ENCODE assay signal across 7 cellular contexts in genomic region chr11:13487661-13488030, GRCh38. TPM values are rescaled to one million over a fixed set of nuclear protein-coding genes. Genes with fewer than 3 reads are reported as not detected.
DNase-seq lines count a peak whose midpoint lies in the region; ATAC-seq, FAIRE-seq and TF ChIP-seq lines count a peak whose summit lies in the region.

No MANE protein-coding gene starts in this region.

- H3K36me3 Mint-ChIP-seq in GM23338 (ENCODE audit: low read depth): peaks cover 3% of the 10 kb centered on the region; the same call in 1 of the 3 replicates
- no peaks in the 10 kb centered on the region for H3K36me3 Mint-ChIP-seq in progenitor cell of endocrine pancreas (ENCODE audit: insufficient read depth)

- peaks cover 5% of the 10 kb centered on the region; the same call in 1 of the 3 replicates for H3K4me1 Mint-ChIP-seq in GM23338
- no peaks in the 10 kb centered on the region for H3K4me1 Mint-ChIP-seq in progenitor cell of endocrine pancreas (ENCODE audit: low read depth)

- H3K14ac ChIP-seq in H1 (ENCODE audit: insufficient read length): no peak overlapping the region

- H2AFZ ChIP-seq in GM23338 (peak overlapping the region; percentile 94), H1 (ENCODE audit: low read length) (peak overlapping the region; percentile 95)

- no peak overlapping the region for H3K23ac ChIP-seq in H1 (ENCODE audit: insufficient read length)

- H3K4me3 ChIP-seq in GM23338 (peak overlapping the region; percentile 43; the same call in 1 of the 2 replicates), H1 (ENCODE audit: extremely low read depth in 1 of 4, insufficient read depth in 2 of 4, low read depth in 3 of 4, low read length in 4 of 4) (peak overlapping the region; percentile 35 to 57 (median 42); a peak in 7 of 8 replicates)

- POLR2A ChIA-PET in H1 (lab: Charles Lee; ENCODE audit: partially characterized antibody): no interaction called here

- H3K79me1 ChIP-seq in H1 (ENCODE audit: low read depth, low read length): no peaks in the 10 kb centered on the region

- H3K23me2 ChIP-seq in H1 (ENCODE audit: low read depth, low read length): no peaks in the 10 kb centered on the region

- H2BK20ac ChIP-seq in H1 (ENCODE audit: low read length): no peak overlapping the region

- H3K9me3 Mint-ChIP-seq in GM23338: peaks cover 22% of the 10 kb centered on the region
- peaks cover 21% of the 10 kb centered on the region for H3K9me3 Mint-ChIP-seq in progenitor cell of endocrine pancreas (ENCODE audit: low read depth)

- H3K4ac ChIP-seq in H1 (replicated peaks; ENCODE audit: insufficient read length, low read depth, low read length): no peak overlapping the region

- H3F3A ChIP-seq in GM23338 (replicated peaks; ENCODE audit: low read depth): no peaks in the 10 kb centered on the region

- intact Hi-C loops in head of caudate nucleus (cut with DNase I): no loop called here

- peak; percentile 75 for DNase-seq in GM23338 (ENCODE audit: low spot score)
- peak; percentile 80 for DNase-seq in NCI-H748 (lab: John Stamatoyannopoulos, UW; ENCODE audit: unreplicated experiment)
- peak in 1 of 2 experiments; percentile 49 for DNase-seq in H1 (ENCODE audit: low read depth in 1 of 2, low spot score in 2 of 2)
- DNase-seq in progenitor cell of endocrine pancreas (ENCODE audit: low spot score, unreplicated experiment): no peak
- DNase-seq in head of caudate nucleus: no peak
- DNase-seq in NCI-H345 treated with DMSO at 0.1 percent for 48 hours (lab: John Stamatoyannopoulos, UW; ENCODE audit: unreplicated experiment): no peak

- H4K5ac ChIP-seq in H1 (ENCODE audit: insufficient read length, low read depth, low read length): no peak overlapping the region

- H2BK120ac ChIP-seq in H1 (replicated peaks; ENCODE audit: low read depth, low read length): no peak overlapping the region

- no peak overlapping the region for H4K91ac ChIP-seq in H1 (replicated peaks; ENCODE audit: insufficient read length, low read length)

- no peak overlapping the region for H2BK15ac ChIP-seq in H1 (ENCODE audit: low read length)

- TF ChIP-seq EP300 in H1 (IDR thresholded peaks at IDR 0.05; ENCODE audit: borderline replicate concordance in 1 of 2, low read depth in 2 of 2, low read length in 2 of 2): no peak

- H3K27ac Mint-ChIP-seq in GM23338 (no peak overlapping the region), progenitor cell of endocrine pancreas (no peak overlapping the region)

- H3K36me3 ChIP-seq in ES-I3 (ENCODE audit: insufficient read depth, low read length) (no peaks in the 10 kb centered on the region), GM23338 (ENCODE audit: insufficient read depth) (no peaks in the 10 kb centered on the region), H1 (ENCODE audit: control insufficient read depth in 2 of 4, insufficient read depth in 4 of 4, low read length in 3 of 4) (no peaks in the 10 kb centered on the region)

- H3K27me3 ChIP-seq in GM23338 (ENCODE audit: insufficient read depth): no peaks in the 10 kb centered on the region
- no peaks in the 10 kb centered on the region for H3K27me3 ChIP-seq in H1 (replicated peaks in 1 of 4; ENCODE audit: control insufficient read depth in 3 of 4, extremely low read depth in 1 of 4, insufficient read depth in 3 of 4, low read length in 3 of 4)

- H3K9me3 ChIP-seq in ES-I3 (ENCODE audit: control insufficient read depth, insufficient read depth, low read length) (no peaks in the 10 kb centered on the region), H1 (ENCODE audit: insufficient read depth in 2 of 2, low read depth in 1 of 2, low read length in 1 of 2) (peaks cover 0 to 6% of the 10 kb centered on the region in 2 experiments; a peak in 1 of 4 replicates)

- peak; percentile 53 to 60 for TF ChIP-seq RAD21 in H1 (IDR thresholded peaks at IDR 0.05 in 1 of 2, conservative IDR thresholded peaks at IDR 0.05 in 1 of 2; ENCODE audit: low read depth in 2 of 2, low read length in 2 of 2)

- H4K8ac ChIP-seq in H1 (ENCODE audit: extremely low read depth, insufficient read depth, low read length): no peak overlapping the region

- 41% methylated on average over 5 of the region's 5 CpGs; no CpG with 5 or more reads in 1 of the 2 experiments for WGBS in H1 (ENCODE audit: extremely low coverage in 1 of 2, insufficient coverage in 1 of 2, insufficient read length in 1 of 2, insufficient replicate concordance in 2 of 2, low coverage in 1 of 2, low lambda C conversion rate in 2 of 2, missing lambda C conversion rate in 1 of 2), 2 experiments

- H3K4me1 ChIP-seq in ES-I3 (ENCODE audit: insufficient read depth, low read length): 0 out of 2 replicates have a peak, but pooled peaks cover 2% of the 10 kb centered on the region
- 0 out of 2 replicates have a peak, but pooled peaks cover 2% of the 10 kb centered on the region for H3K4me1 ChIP-seq in GM23338 (ENCODE audit: insufficient read depth)
- no peaks in the 10 kb centered on the region for H3K4me1 ChIP-seq in H1 (replicated peaks in 1 of 4; ENCODE audit: control insufficient read depth in 3 of 4, insufficient read depth in 4 of 4, low read length in 3 of 4)

- H4K20me1 ChIP-seq in GM23338 (replicated peaks; ENCODE audit: insufficient read depth) (no peaks in the 10 kb centered on the region), H1 (replicated peaks in 1 of 2; ENCODE audit: control insufficient read depth in 1 of 2, insufficient read depth in 2 of 2, low read length in 2 of 2) (no peaks in the 10 kb centered on the region)

- H3K4me3 Mint-ChIP-seq in GM23338: no peak overlapping the region
- peak overlapping the region; percentile 59 for H3K4me3 Mint-ChIP-seq in progenitor cell of endocrine pancreas (ENCODE audit: low read depth)

- H2BK12ac ChIP-seq in H1 (ENCODE audit: low read depth, low read length): no peak overlapping the region

- FAIRE-seq in H1 (lab: Jason Lieb, UNC): peak; percentile 94

- no peak for TF ChIP-seq POLR2A in H1 (IDR thresholded peaks at IDR 0.05; ENCODE audit: control extremely low read depth in 1 of 2, low read depth in 2 of 2, low read length in 2 of 2)

- peaks cover 4% of the 10 kb centered on the region for H3K27me3 Mint-ChIP-seq in GM23338 (ENCODE audit: insufficient read depth, low read depth, poor library complexity)
- H3K27me3 Mint-ChIP-seq in progenitor cell of endocrine pancreas: peaks cover 5% of the 10 kb centered on the region

- H3K9me2 ChIP-seq in GM23338 (ENCODE audit: insufficient read depth): peaks cover 8% of the 10 kb centered on the region; the same call in 1 of the 2 replicates

- peak overlapping the region; percentile 60; the same call in 1 of the 2 replicates for H3K4me2 ChIP-seq in GM23338
- peak overlapping the region; percentile 64 to 66 for H3K4me2 ChIP-seq in H1 (ENCODE audit: insufficient read depth in 1 of 2, low read depth in 2 of 2, low read length in 2 of 2)

- H3K56ac ChIP-seq in H1 (replicated peaks; ENCODE audit: insufficient read length, low read depth, low read length): no peak overlapping the region

- no peak overlapping the region for H2AK5ac ChIP-seq in H1 (ENCODE audit: low read depth, low read length)

- CTCF ChIA-PET in H1 (lab: Charles Lee; ENCODE audit: partially characterized antibody): interaction anchor here (0.6 to 4.3 kb wide), 52 partner anchors 7 to 928 kb away, joined by 3 to 41 read pairs (median 4); no protein-coding TSS in a partner anchor

- ATAC-seq in GM23338: peak; percentile 93

- H3K9ac ChIP-seq in ES-I3 (ENCODE audit: low read depth, low read length): peak overlapping the region; percentile 71
- no peak overlapping the region for H3K9ac ChIP-seq in H1 (replicated peaks in 1 of 4; ENCODE audit: extremely low read depth in 1 of 4, low read depth in 3 of 4, low read length in 3 of 4)

- peak; percentile 45 to 72 for TF ChIP-seq CTCF in GM23338 (conservative IDR thresholded peaks at IDR 0.05; ENCODE audit: low read depth in 2 of 2)
- peak; percentile 41 to 81 (median 55) for TF ChIP-seq CTCF in H1 (IDR thresholded peaks at IDR 0.05; ENCODE audit: control extremely low read depth in 1 of 3, insufficient read depth in 1 of 3, low read depth in 1 of 3, low read length in 3 of 3)
- peak; percentile 21 for TF ChIP-seq CTCF in progenitor cell of endocrine pancreas (IDR thresholded peaks at IDR 0.05; ENCODE audit: unreplicated experiment)

- no peak overlapping the region for H2BK5ac ChIP-seq in H1 (ENCODE audit: low read depth, low read length)

- H3K79me2 ChIP-seq in GM23338 (replicated peaks; ENCODE audit: insufficient read depth): no peaks in the 10 kb centered on the region
- H3K79me2 ChIP-seq in H1 (ENCODE audit: control insufficient read depth in 1 of 2, insufficient read depth in 2 of 2, low read length in 2 of 2): no peaks in the 10 kb centered on the region

- no peak overlapping the region for H3K18ac ChIP-seq in H1 (ENCODE audit: extremely low read depth, low read length)

- H3K27ac ChIP-seq in GM23338 (ENCODE audit: low read depth) (no peak overlapping the region), H1 (ENCODE audit: low read depth, low read length) (no peak overlapping the region)

RNA-seq across cellular contexts. Expression of gene PTH, which starts 8.2 kb away (rescaled TPM):
- not detected in 2 replicates for total RNA-seq in GM23338 (2014; rRNA removed; shearing (Covaris generic))
- polyA plus RNA-seq in GM23338 (2016; fragmentation: Nextera tagmentation; extraction: Ambion mirVana) (not detected in 2 replicates), H1 (2011; rRNA removed) (not detected in 2 replicates)
- not detected in 2 replicates for total RNA-seq in H1 (2021; fragmentation: NEBNext Ultra II Directional; extraction: Animal tissue kit (Norgen Biotek cat#: 25700))
- polyA plus RNA-seq in H1 (2011; cell fraction: cytosol; rRNA removed): not detected
- polyA plus RNA-seq in H1 (2011; cell fraction: nucleus; rRNA removed): not detected
- polyA plus RNA-seq in H1 (2012, experiment 1 of 2): not detected in 4 replicates
- polyA plus RNA-seq in H1 (2012, experiment 2 of 2): not detected
- not detected for polyA plus RNA-seq in H1 (2013, experiment 1 of 2)
- polyA plus RNA-seq in H1 (2013, experiment 2 of 2): not detected
- polyA minus RNA-seq in H1 (2011; rRNA and poly(A)+ RNA removed): not detected in 2 replicates
- polyA minus RNA-seq in H1 (2011; cell fraction: cytosol; rRNA and poly(A)+ RNA removed): not detected
- not detected for polyA minus RNA-seq in H1 (2011; cell fraction: nucleus; rRNA and poly(A)+ RNA removed)
- not detected in 2 replicates for total RNA-seq in progenitor cell of endocrine pancreas

RNA-seq across cellular contexts. Expression of gene BTBD10, which starts 24.6 kb away (rescaled TPM):
- 30.1 and 31.3 TPM in 2 replicates for total RNA-seq in GM23338 (2014; rRNA removed; shearing (Covaris generic))
- polyA plus RNA-seq in GM23338 (2016; fragmentation: Nextera tagmentation; extraction: Ambion mirVana): 16.8 and 20.2 TPM in 2 replicates
- 22.2 TPM in 2 replicates for total RNA-seq in H1 (2021; fragmentation: NEBNext Ultra II Directional; extraction: Animal tissue kit (Norgen Biotek cat#: 25700))
- 7.8 and 13.8 TPM in 2 replicates for polyA plus RNA-seq in H1 (2011; rRNA removed)
- polyA plus RNA-seq in H1 (2011; cell fraction: cytosol; rRNA removed): 17.6 TPM
- polyA plus RNA-seq in H1 (2011; cell fraction: nucleus; rRNA removed): 8.2 TPM
- polyA plus RNA-seq in H1 (2012, experiment 1 of 2): 15.9 to 30.9 TPM (median 19.3 TPM) in 4 replicates
- 1.7 TPM for polyA plus RNA-seq in H1 (2012, experiment 2 of 2)
- 14.9 TPM for polyA plus RNA-seq in H1 (2013, experiment 1 of 2)
- polyA plus RNA-seq in H1 (2013, experiment 2 of 2): 14.9 TPM
- polyA minus RNA-seq in H1 (2011; rRNA and poly(A)+ RNA removed): 32.8 and 54.7 TPM in 2 replicates
- 14.7 TPM for polyA minus RNA-seq in H1 (2011; cell fraction: cytosol; rRNA and poly(A)+ RNA removed)
- polyA minus RNA-seq in H1 (2011; cell fraction: nucleus; rRNA and poly(A)+ RNA removed): 19.5 TPM
- total RNA-seq in progenitor cell of endocrine pancreas: 28.7 and 31.1 TPM in 2 replicates

Comparison
In these comparisons a context has a peak if more than half of its experiments do, and no peak if none do; other contexts are left out.
1. DNase-seq: peak in GM23338 (single experiment) and NCI-H748 (single experiment); none in progenitor cell of endocrine pancreas (single experiment), head of caudate nucleus (0 of 42) and NCI-H345 treated with DMSO at 0.1 percent for 48 hours (single experiment).
2. Peak in every context shown above with its lines, with median percentiles within 50 percentile points of each other: CTCF ChIP-seq.